8 cellular contexts compared by ENCODE assay signal in genomic region chr17:29565643-29566472, GRCh38. TPM values are rescaled to one million over a fixed set of nuclear protein-coding genes. Genes with fewer than 3 reads are reported as not detected.
DNase-seq lines count a peak whose midpoint lies in the region; ATAC-seq and TF ChIP-seq lines count a peak whose summit lies in the region.

No MANE protein-coding gene starts in this region.

- peak overlapping the region; percentile 94 for H3K27ac Mint-ChIP-seq in activated T-helper 17 cell treated with anti-CD3 and anti-CD28 coated beads, Interleukin-2, amount 50 U/mL, for 72 hours

- H3K9ac ChIP-seq in HCT116 (ENCODE audit: low read length): peak overlapping the region; percentile 75

- H3K4me3 ChIP-seq in HCT116 (replicated peaks in 1 of 2; ENCODE audit: low read depth in 1 of 2, low read length in 2 of 2): peak overlapping the region; percentile 79 to 82
- H3K4me3 ChIP-seq in heart left ventricle: peak overlapping the region; percentile 66 to 86 (median 81)
- peak overlapping the region; percentile 81 for H3K4me3 ChIP-seq in psoas muscle

- peak overlapping the region; percentile 82 for H3K27ac ChIP-seq in HCT116 (ENCODE audit: low read depth, low read length)
- peak overlapping the region in 8 of 12 donors; percentile 59 to 93 (median 91) for H3K27ac ChIP-seq in heart left ventricle
- peak overlapping the region; percentile 84 for H3K27ac ChIP-seq in psoas muscle

- H3K9me3 ChIP-seq in HCT116 (ENCODE audit: control insufficient read depth in 1 of 2, insufficient read depth in 1 of 2, low read depth in 1 of 2, low read length in 2 of 2): no peaks in the 10 kb centered on the region
- no peaks in the 10 kb centered on the region for H3K9me3 ChIP-seq in heart left ventricle
- no peaks in the 10 kb centered on the region for H3K9me3 ChIP-seq in psoas muscle

- TF ChIP-seq RAD21 in HCT116 (IDR thresholded peaks at IDR 0.05; ENCODE audit: low read depth): peak; percentile 16; the same call in 1 of the 2 replicates

- peaks cover 15% of the 10 kb centered on the region for H3K4me1 Mint-ChIP-seq in activated T-helper 17 cell treated with anti-CD3 and anti-CD28 coated beads, Interleukin-2, amount 50 U/mL, for 72 hours

- WGBS in heart left ventricle, 4 donors: 18 to 36% (median 30%) methylated on average over 45 to 55 of the region's 55 CpGs
- 36 to 44% (median 42%) methylated on average over 52 to 55 of the region's 55 CpGs for WGBS in psoas muscle, 3 donors

- DNase-seq in CD1c-positive myeloid dendritic cell (ENCODE audit: extremely low spot score) (peak; percentile 46), HCT116 (ENCODE audit: low read depth, low spot score) (peak; percentile 22), NCI-H82 (lab: John Stamatoyannopoulos, UW) (peak; percentile 80), heart left ventricle (peak in 2 of 5 donors; percentile 12 to 46), psoas muscle (peak; percentile 39 to 61), AG08395 (ENCODE audit: low spot score) (no peak), foreskin melanocyte (no peak)

- CTCF ChIA-PET in HCT116 (lab: Charles Lee): interaction anchor here (0.8 to 3.8 kb wide), 5 partner anchors 9 to 196 kb away, joined by 3 to 30 read pairs (median 4); partner anchors contain the start of gene ANKRD13B

- H4K20me1 ChIP-seq in HCT116 (ENCODE audit: insufficient read depth): no peaks in the 10 kb centered on the region

- peaks cover 10% of the 10 kb centered on the region; the same call in 1 of the 2 replicates for H3K79me2 ChIP-seq in HCT116 (ENCODE audit: insufficient read depth, low read length)

- BruUV-seq in HCT116 (replicated peaks; lab: Mats Ljungman, UMichigan): TSS peak; percentile 30

- H3K9me2 ChIP-seq in HCT116 (ENCODE audit: insufficient read depth): no peaks in the 10 kb centered on the region

- intact Hi-C loops in HCT116 (cut with micrococcal nuclease) (no loop called here), heart left ventricle (cut with DNase I) (loop anchor here in 2 of 10 donors (10.0 kb wide), 2 partner anchors 421 to 919 kb away; no protein-coding TSS in a partner anchor), psoas muscle (cut with DNase I) (no loop called here)

- ATAC-seq in HCT116 (peak; percentile 37), heart left ventricle (peak in 1 of 4 donors; percentile 0), psoas muscle (no peak)
- peak; percentile 25 for ATAC-seq in activated T-helper 17 cell treated with anti-CD3 and anti-CD28 coated beads, Interleukin-2, amount 50 U/mL, for 72 hours (replicated peaks)

- peaks cover 13 to 25% of the 10 kb centered on the region in 2 experiments for H3K4me1 ChIP-seq in HCT116 (ENCODE audit: control insufficient read depth in 1 of 2, insufficient read depth in 2 of 2, low read length in 2 of 2)
- H3K4me1 ChIP-seq in heart left ventricle: peaks cover 0 to 68% (median 25%) of the 10 kb centered on the region in 12 donors
- peaks cover 16% of the 10 kb centered on the region for H3K4me1 ChIP-seq in psoas muscle

- peak overlapping the region; percentile 99 for H3K4me2 ChIP-seq in HCT116 (ENCODE audit: low read length)

- H3K9me3 Mint-ChIP-seq in activated T-helper 17 cell treated with anti-CD3 and anti-CD28 coated beads, Interleukin-2, amount 50 U/mL, for 72 hours: no peaks in the 10 kb centered on the region

- H2AFZ ChIP-seq in HCT116 (ENCODE audit: low read depth, low read length, poor library complexity, severe bottlenecking): peak overlapping the region; percentile 59

- H3K4me3 Mint-ChIP-seq in activated T-helper 17 cell treated with anti-CD3 and anti-CD28 coated beads, Interleukin-2, amount 50 U/mL, for 72 hours: peak overlapping the region; percentile 98

- H3K27me3 Mint-ChIP-seq in activated T-helper 17 cell treated with anti-CD3 and anti-CD28 coated beads, Interleukin-2, amount 50 U/mL, for 72 hours: no peaks in the 10 kb centered on the region

- TF ChIP-seq CTCF in HCT116 (IDR thresholded peaks at IDR 0.05 in 2 of 3, conservative IDR thresholded peaks at IDR 0.05 in 1 of 3; ENCODE audit: borderline replicate concordance in 1 of 3, insufficient read depth in 1 of 3, low read depth in 2 of 3, low read length in 2 of 3) (peak; percentile 40 to 51 (median 46)), heart left ventricle (IDR thresholded peaks at IDR 0.05) (peak in 1 of 12 donors; percentile 15), psoas muscle (IDR thresholded peaks at IDR 0.05) (no peak)

- H3K27me3 ChIP-seq in HCT116 (ENCODE audit: insufficient read depth, low read length) (no peaks in the 10 kb centered on the region), heart left ventricle (no peaks in the 10 kb centered on the region), psoas muscle (ENCODE audit: insufficient read depth in 3 of 3, low read length in 2 of 3) (no peaks in the 10 kb centered on the region)

- H3K36me3 ChIP-seq in HCT116 (ENCODE audit: control insufficient read depth in 1 of 2, insufficient read depth in 2 of 2, low read length in 2 of 2) (peaks cover 3 to 4% of the 10 kb centered on the region in 2 experiments; a peak in 1 of 4 replicates), heart left ventricle (peaks cover 0 to 3% (median 0%) of the 10 kb centered on the region in 9 donors), psoas muscle (ENCODE audit: insufficient read depth in 1 of 2, low read depth in 1 of 2) (no peaks in the 10 kb centered on the region)

- peaks cover 28% of the 10 kb centered on the region for H3K36me3 Mint-ChIP-seq in activated T-helper 17 cell treated with anti-CD3 and anti-CD28 coated beads, Interleukin-2, amount 50 U/mL, for 72 hours (ENCODE audit: low read depth)

- POLR2A ChIA-PET in HCT116 (lab: Charles Lee): no interaction called here

- RAD21 ChIA-PET in HCT116 (lab: Charles Lee; ENCODE audit: low non-redundant PET in 1 of 2, low total read pairs in 2 of 2, uncharacterized antibody in 2 of 2, unreplicated experiment in 2 of 2): interaction anchor here (1.1 to 1.3 kb wide), 4 partner anchors 26 to 442 kb away, joined by 3 to 5 read pairs (median 3); no protein-coding TSS in a partner anchor

- TF ChIP-seq POLR2A in HCT116 (IDR thresholded peaks at IDR 0.05; ENCODE audit: borderline replicate concordance, extremely low read depth, insufficient read depth, insufficient read length): no peak
- no peak for TF ChIP-seq POLR2A in heart left ventricle (IDR thresholded peaks at IDR 0.05)

TF ChIP-seq in HCT116, 20 proteins besides CTCF, POLR2A, EP300 and RAD21 (continues in another document):
- TF ChIP-seq CBX3 (IDR thresholded peaks at IDR 0.05; ENCODE audit: low read depth): no peak
- TF ChIP-seq, protein P1, sequence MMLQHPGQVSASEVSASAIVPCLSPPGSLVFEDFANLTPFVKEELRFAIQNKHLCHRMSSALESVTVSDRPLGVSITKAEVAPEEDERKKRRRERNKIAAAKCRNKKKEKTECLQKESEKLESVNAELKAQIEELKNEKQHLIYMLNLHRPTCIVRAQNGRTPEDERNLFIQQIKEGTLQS (IDR thresholded peaks at IDR 0.05): no peak
- TF ChIP-seq ZFX (IDR thresholded peaks at IDR 0.05): no peak
- TF ChIP-seq SIN3A (IDR thresholded peaks at IDR 0.05; ENCODE audit: low read depth): 0 out of 2 replicates have a peak, but pooled peaks have one; percentile 45
- TF ChIP-seq FOSL1 (IDR thresholded peaks at IDR 0.05; ENCODE audit: low read depth): no peak
- TF ChIP-seq MAX (IDR thresholded peaks at IDR 0.05): peak; percentile 48

RNA-seq across cellular contexts. Expression of gene ABHD15, which starts 1.0 kb away (rescaled TPM):
- total RNA-seq in HCT116 (2021; ENCODE audit: unreplicated experiment): 8.2 TPM
- 4.9 and 5.1 TPM in 2 replicates for polyA plus RNA-seq in HCT116 (2012)
- 10 to 100 TPM; 10.1 to 15.1 TPM for total RNA-seq in activated T-helper 17 cell treated with anti-CD3 and anti-CD28 coated beads, Interleukin-2, amount 50 U/mL, for 72 hours
- total RNA-seq in heart left ventricle: 10 to 100 TPM in 2 of 9 donors, 1 to 10 TPM in 7; 5.3 to 13.1 (median 9.0) TPM
- 1 to 10 TPM; 4.0 to 8.2 TPM for polyA plus RNA-seq in heart left ventricle
- 1 to 10 TPM; 2.3 to 2.8 (median 2.5) TPM for total RNA-seq in psoas muscle
- 1 to 10 TPM; 1.6 to 7.9 (median 3.1) TPM for polyA plus RNA-seq in psoas muscle

RNA-seq across cellular contexts. Expression of gene TP53I13, which starts 2.6 kb away (rescaled TPM):
- total RNA-seq in HCT116 (2021; ENCODE audit: unreplicated experiment): 33.3 TPM
- polyA plus RNA-seq in HCT116 (2012): 41.7 and 44.9 TPM in 2 replicates
- 10 to 100 TPM; 45.7 to 58.1 TPM for total RNA-seq in activated T-helper 17 cell treated with anti-CD3 and anti-CD28 coated beads, Interleukin-2, amount 50 U/mL, for 72 hours
- 10 to 100 TPM; 23.8 to 65.5 (median 38.3) TPM for total RNA-seq in heart left ventricle
- polyA plus RNA-seq in heart left ventricle: 10 to 100 TPM; 65.1 to 93.0 TPM
- total RNA-seq in psoas muscle: 10 to 100 TPM; 13.3 to 20.9 (median 17.7) TPM
- polyA plus RNA-seq in psoas muscle: 10 to 100 TPM; 30.6 to 46.1 (median 42.6) TPM

RNA-seq across cellular contexts. Expression of gene GIT1, which starts 23.6 kb away (rescaled TPM):
- total RNA-seq in HCT116 (2021; ENCODE audit: unreplicated experiment): 76.5 TPM
- 55.6 and 64.3 TPM in 2 replicates for polyA plus RNA-seq in HCT116 (2012)
- 10 to 100 TPM; 52.4 to 65.7 TPM for total RNA-seq in activated T-helper 17 cell treated with anti-CD3 and anti-CD28 coated beads, Interleukin-2, amount 50 U/mL, for 72 hours
- total RNA-seq in heart left ventricle: 10 to 100 TPM; 23.1 to 52.9 (median 31.4) TPM
- 10 to 100 TPM; 23.0 to 37.8 TPM for polyA plus RNA-seq in heart left ventricle
- 10 to 100 TPM; 26.4 to 39.4 (median 31.5) TPM for total RNA-seq in psoas muscle
- 10 to 100 TPM; 24.3 to 46.0 (median 35.2) TPM for polyA plus RNA-seq in psoas muscle

RNA-seq across cellular contexts. Expression of gene ANKRD13B, which starts 27.1 kb away (rescaled TPM):
- 27.4 TPM for total RNA-seq in HCT116 (2021; ENCODE audit: unreplicated experiment)
- 11.6 and 11.9 TPM in 2 replicates for polyA plus RNA-seq in HCT116 (2012)
- 10 to 100 TPM; 10.4 to 27.7 TPM for total RNA-seq in activated T-helper 17 cell treated with anti-CD3 and anti-CD28 coated beads, Interleukin-2, amount 50 U/mL, for 72 hours
- total RNA-seq in heart left ventricle: 1 to 10 TPM; 4.4 to 9.9 (median 6.1) TPM
- 10 to 100 TPM in 1 of 2 donors, 1 to 10 TPM in 1; 4.1 to 12.7 TPM for polyA plus RNA-seq in heart left ventricle
- 10 to 100 TPM in 1 of 4 donors, 1 to 10 TPM in 3; 6.4 to 14.8 (median 6.8) TPM for total RNA-seq in psoas muscle
- 10 to 100 TPM in 1 of 3 donors, 1 to 10 TPM in 2; 5.4 to 10.7 (median 9.7) TPM for polyA plus RNA-seq in psoas muscle

RNA-seq across cellular contexts. Expression of gene CORO6, which starts 56.9 kb away (rescaled TPM):
- 8.7 TPM for total RNA-seq in HCT116 (2021; ENCODE audit: unreplicated experiment)
- 9.3 and 11.9 TPM in 2 replicates for polyA plus RNA-seq in HCT116 (2012)
- 10 to 100 TPM in 1 of 2 donors, 1 to 10 TPM in 1; 2.5 to 12.0 TPM for total RNA-seq in activated T-helper 17 cell treated with anti-CD3 and anti-CD28 coated beads, Interleukin-2, amount 50 U/mL, for 72 hours
- 100 to 1,000 TPM in 3 of 9 donors, 10 to 100 TPM in 6; 72.1 to 115 (median 95.5) TPM for total RNA-seq in heart left ventricle
- 10 to 100 TPM; 50.7 to 96.2 TPM for polyA plus RNA-seq in heart left ventricle
- total RNA-seq in psoas muscle: 100 to 1,000 TPM; 478 to 710 (median 557) TPM
- 100 to 1,000 TPM; 182 to 495 (median 236) TPM for polyA plus RNA-seq in psoas muscle

Comparison
In these comparisons a context has a peak if more than half of its experiments do, and no peak if none do; other contexts are left out.
1. DNase-seq: peak in CD1c-positive myeloid dendritic cell (single experiment), HCT116 (single experiment), NCI-H82 (single experiment) and psoas muscle (2 of 2); none in AG08395 (single experiment) and foreskin melanocyte (single experiment).
2. ATAC-seq: peak in HCT116 (single experiment) and activated T-helper 17 cell treated with anti-CD3 and anti-CD28 coated beads, Interleukin-2, amount 50 U/mL, for 72 hours (single experiment); none in psoas muscle (0 of 4).
3. Peak in every context shown above with its lines, with median percentiles within 50 percentile points of each other: H3K27ac ChIP-seq and H3K4me3 ChIP-seq.